ENCODE assay signal across 8 cellular contexts in the genomic region with DNA sequence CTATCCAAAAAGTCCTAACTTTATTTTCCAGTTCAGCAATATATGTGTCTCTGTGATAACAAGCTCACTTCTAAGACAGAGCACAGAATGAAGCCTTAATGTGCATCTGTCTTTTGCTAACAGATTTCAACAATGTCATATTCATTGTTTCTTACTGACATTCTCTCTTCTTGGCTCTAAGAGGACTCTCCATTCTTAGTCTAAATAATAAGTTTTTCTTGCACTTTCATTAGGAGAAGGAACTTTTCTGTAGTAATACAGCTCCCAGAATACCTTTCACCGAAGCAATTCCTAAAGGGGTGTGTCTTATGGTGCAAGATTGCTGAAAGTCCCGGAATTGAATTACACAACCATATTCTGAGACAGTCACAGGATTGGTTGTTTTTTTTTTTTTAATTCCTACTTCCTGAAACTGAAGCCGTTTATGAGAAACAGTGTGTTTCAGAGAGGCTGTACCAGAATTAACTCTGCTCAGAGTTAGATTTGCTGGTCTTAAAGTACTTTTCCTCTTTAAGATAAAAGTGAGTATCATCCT. TPM values are rescaled to one million over a fixed set of nuclear protein-coding genes. Genes with fewer than 3 reads are reported as not detected.
DNase-seq lines count a peak whose midpoint lies in the region; ATAC-seq and TF ChIP-seq lines count a peak whose summit lies in the region.

A gene (plus strand): TSS at position 421 of the 535 bp plus-strand sequence.

- H3K4me1 ChIP-seq in Panc1 (ENCODE audit: control insufficient read depth, insufficient read depth, low read length): peaks cover 4% of the 10 kb centered on the region; the same call in 1 of the 2 replicates
- no peaks in the 10 kb centered on the region for H3K4me1 ChIP-seq in urinary bladder (ENCODE audit: insufficient read depth)

- H3K4me3 Mint-ChIP-seq in chondrocyte (ENCODE audit: unreplicated experiment) (peak within 1 kb of the TSS; percentile 73), mesothelial cell of epicardium (peak within 1 kb of the TSS; percentile 71)

- H3K9me3 ChIP-seq in Panc1 (ENCODE audit: control insufficient read depth, insufficient read depth, low read depth, low read length): no peaks in the 10 kb centered on the region

- H3K36me3 Mint-ChIP-seq in chondrocyte (ENCODE audit: low read depth) (no peaks in the 10 kb centered on the region), mesothelial cell of epicardium (no peaks in the 10 kb centered on the region)

- peak; percentile 86 to 92 for DNase-seq in AML-193 (lab: John Stamatoyannopoulos, UW)
- DNase-seq in Panc1 (ENCODE audit: low read depth, low spot score): no peak
- DNase-seq in chondrocyte (ENCODE audit: low spot score): no peak
- no peak for DNase-seq in mesothelial cell of epicardium (ENCODE audit: low spot score in 2 of 2, unreplicated experiment in 2 of 2)
- no peak for DNase-seq in OCI-M2 (lab: John Stamatoyannopoulos, UW; ENCODE audit: unreplicated experiment)

- H3K4me3 ChIP-seq in Panc1 (ENCODE audit: low read depth in 2 of 2, low read length in 2 of 2) (peak within 1 kb of the TSS; percentile 10 to 14; a peak in 2 of 4 replicates), urinary bladder (ENCODE audit: low read depth, low read length) (peak within 1 kb of the TSS; percentile 46)

- intact Hi-C loops in Panc1 (cut with micrococcal nuclease; ENCODE audit: unreplicated experiment): no loop called here

- no TSS peak for BruUV-seq in Panc1 (replicated peaks; lab: Mats Ljungman, UMichigan)

- H3K27ac Mint-ChIP-seq in chondrocyte (ENCODE audit: unreplicated experiment) (peak within 1 kb of the TSS; percentile 92), mesothelial cell of epicardium (peak within 1 kb of the TSS; percentile 96)

- peaks cover 2% of the 10 kb centered on the region for H3K27me3 ChIP-seq in Panc1 (ENCODE audit: control insufficient read depth, insufficient read depth, low read length)

- POLR2A ChIA-PET in Panc1 (lab: Charles Lee): no interaction called here

- H3K27me3 Mint-ChIP-seq in chondrocyte (ENCODE audit: low read depth) (no peaks in the 10 kb centered on the region), mesothelial cell of epicardium (ENCODE audit: low read depth) (no peaks in the 10 kb centered on the region)

- no peaks in the 10 kb centered on the region for H3K9me3 Mint-ChIP-seq in chondrocyte (ENCODE audit: low read depth)
- H3K9me3 Mint-ChIP-seq in mesothelial cell of epicardium: no peaks in the 10 kb centered on the region

- ATAC-seq in GM19023 (IDR thresholded peaks at IDR 0.05; ENCODE audit: unreplicated experiment) (peak; percentile 83), HG03135 (IDR thresholded peaks at IDR 0.05; ENCODE audit: unreplicated experiment) (peak; percentile 85), Panc1 (peak; percentile 58; the same call in 1 of the 2 replicates)

- CTCF ChIA-PET in Panc1 (lab: Charles Lee): no interaction called here

- in situ Hi-C loops in Panc1 (cut with HindIII; ENCODE audit: low pct_unique_long_range_greater_than_20kb, low sequenced_read_pairs): no loop called here

- WGBS in urinary bladder: under 1% methylated on average over 3 of the region's 3 CpGs

- H3K4me1 Mint-ChIP-seq in chondrocyte (ENCODE audit: low read depth): peaks cover 13% of the 10 kb centered on the region
- peaks cover 24% of the 10 kb centered on the region for H3K4me1 Mint-ChIP-seq in mesothelial cell of epicardium

- H3K27ac ChIP-seq in Panc1 (ENCODE audit: low read length) (no peak within 1 kb of the TSS), urinary bladder (ENCODE audit: low read depth) (peak within 1 kb of the TSS; percentile 23)

- TF ChIP-seq CTCF in Panc1 (IDR thresholded peaks at IDR 0.05) (no peak), chondrocyte (IDR thresholded peaks at IDR 0.05) (no peak), mesothelial cell of epicardium (IDR thresholded peaks at IDR 0.05; ENCODE audit: unreplicated experiment) (no peak)

- H3K36me3 ChIP-seq in Panc1 (ENCODE audit: control insufficient read depth, insufficient read depth, low read length) (no peaks in the 10 kb centered on the region; the same call in 1 of the 2 replicates), urinary bladder (ENCODE audit: insufficient read depth) (no peaks in the 10 kb centered on the region)

RNA-seq across cellular contexts. Expression of the gene that starts here (rescaled TPM):
- total RNA-seq in Panc1 (2021; ENCODE audit: unreplicated experiment) (1.4 TPM), chondrocyte (6.2 to 11.3 TPM (median 6.5 TPM) in 3 replicates), mesothelial cell of epicardium (25.7 to 26.9 TPM (median 26.3 TPM) in 3 replicates), urinary bladder (34.0 TPM)
- polyA plus RNA-seq in Panc1 (2012; ENCODE audit: insufficient read length): 0.44 TPM
- polyA plus RNA-seq in urinary bladder: 11.8 TPM

Comparison
In these comparisons a context has a peak if more than half of its experiments do, and no peak if none do; other contexts are left out.
1. DNase-seq: peak in AML-193 (2 of 2); none in Panc1 (single experiment), chondrocyte (single experiment), mesothelial cell of epicardium (0 of 2) and OCI-M2 (single experiment).
2. Peak in every context shown above with its lines, with median percentiles within 50 percentile points of each other: ATAC-seq.